In the genomic region with DNA sequence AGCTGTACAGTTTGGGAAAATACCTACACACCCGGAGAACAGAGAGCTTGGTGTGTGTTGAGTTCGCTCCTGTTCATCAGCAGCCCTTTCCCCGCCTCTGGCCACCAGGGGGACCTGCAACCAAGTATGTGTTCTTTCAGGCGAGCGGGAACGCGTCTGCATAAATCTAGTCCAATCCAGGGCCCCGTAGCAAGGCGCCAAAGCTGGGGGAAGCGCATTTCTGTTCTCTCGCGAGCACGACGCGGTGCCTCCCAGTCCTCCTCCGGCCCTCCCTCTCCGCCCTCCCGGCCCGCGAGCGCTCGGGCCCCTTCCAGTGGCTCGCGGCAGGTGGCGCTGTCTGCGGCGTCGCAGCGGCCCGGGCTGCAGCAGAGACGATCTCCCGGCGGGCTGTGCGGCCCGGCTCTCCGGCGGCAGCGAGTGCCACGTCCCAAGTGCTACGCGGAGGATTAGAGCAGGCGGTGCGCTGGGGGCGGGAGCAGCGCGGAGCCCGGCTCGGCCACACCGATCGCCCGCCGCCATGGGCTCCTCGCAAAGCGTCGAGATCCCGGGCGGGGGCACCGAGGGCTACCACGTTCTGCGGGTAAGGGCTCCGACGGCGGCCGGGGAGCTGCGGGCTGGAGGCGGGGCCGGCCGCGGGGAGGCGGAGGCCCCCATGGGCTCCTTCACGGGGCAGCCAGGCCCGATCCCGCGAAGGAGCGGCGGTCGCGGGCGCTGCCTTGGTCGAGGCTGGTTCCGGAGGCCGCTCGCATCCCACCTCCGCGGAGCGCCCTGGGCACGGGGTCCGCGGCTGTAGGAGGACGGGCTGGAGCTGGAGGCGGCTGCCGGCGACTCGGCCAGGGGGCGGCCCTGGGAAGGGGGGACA, we compare ENCODE assay signal across 1 cellular context.
TF ChIP-seq lines count a peak whose summit lies in the region.

A gene (plus strand): TSS at position 430 of the 862 bp plus-strand sequence. CDS start 88 bp downstream, at position 518.

TF ChIP-seq in H1, 55 proteins besides CTCF, POLR2A, EP300 and RAD21:
- TF ChIP-seq SP1 (IDR thresholded peaks at IDR 0.05; ENCODE audit: low read depth, low read length) (peak; percentile 61), CTBP2 (IDR thresholded peaks at IDR 0.05; ENCODE audit: borderline replicate concordance, insufficient read depth, insufficient read length, low read length) (peak; percentile 75), GABPA (IDR thresholded peaks at IDR 0.05; ENCODE audit: borderline replicate concordance, insufficient read depth, low read length) (no peak), GTF2F1 (IDR thresholded peaks at IDR 0.05; ENCODE audit: borderline replicate concordance, low read depth, low read length) (peak; percentile 55), TAF7 (optimal IDR thresholded peaks at IDR 0.05; ENCODE audit: borderline replicate concordance, low read depth, low read length) (peak; percentile 93), TAF1 (IDR thresholded peaks at IDR 0.05; ENCODE audit: low read depth, low read length) (peak; percentile 93), KDM1A (IDR thresholded peaks at IDR 0.05; ENCODE audit: borderline replicate concordance, low read length) (no peak; the same call in 1 of the 2 replicates), TEAD4 (IDR thresholded peaks at IDR 0.05; ENCODE audit: low read depth, low read length) (peak; percentile 66; the same call in 1 of the 2 replicates), YY1 (IDR thresholded peaks at IDR 0.05; ENCODE audit: low read depth, low read length) (0 out of 2 replicates have a peak, but pooled peaks have one; percentile 58), BRCA1 (IDR thresholded peaks at IDR 0.05; ENCODE audit: low read depth, low read length) (peak; percentile 85), SRF (IDR thresholded peaks at IDR 0.05; ENCODE audit: low read depth, low read length) (0 out of 2 replicates have a peak, but pooled peaks have one; percentile 4), NANOG (IDR thresholded peaks at IDR 0.05; ENCODE audit: insufficient read depth, low read depth, low read length, poor library complexity, severe bottlenecking) (peak; percentile 49), CHD2 (IDR thresholded peaks at IDR 0.05; ENCODE audit: low read length) (peak; percentile 96), EGR1 (IDR thresholded peaks at IDR 0.05; ENCODE audit: borderline replicate concordance, low read depth, low read length) (0 out of 2 replicates have a peak, but pooled peaks have one; percentile 17), JUN (IDR thresholded peaks at IDR 0.05; ENCODE audit: low read depth, low read length) (0 out of 2 replicates have a peak, but pooled peaks have one; percentile 55), POLR2AphosphoS5 (IDR thresholded peaks at IDR 0.05; ENCODE audit: low read depth, low read length) (peak; percentile 81), PHF8 (conservative IDR thresholded peaks at IDR 0.05; ENCODE audit: low read depth, low read length) (peak; percentile 94), TBP (IDR thresholded peaks at IDR 0.05; ENCODE audit: low read depth, low read length) (peak; percentile 73; the same call in 1 of the 2 replicates), CHD1 (IDR thresholded peaks at IDR 0.05; ENCODE audit: low read depth, low read length) (no peak), KDM4A (IDR thresholded peaks at IDR 0.05; ENCODE audit: low read depth, low read length, severe bottlenecking) (no peak), SP2 (IDR thresholded peaks at IDR 0.05; ENCODE audit: low read length) (no peak), HDAC6 (IDR thresholded peaks at IDR 0.05; ENCODE audit: low read depth, low read length) (no peak), BCL11A (IDR thresholded peaks at IDR 0.05; ENCODE audit: low read depth in 2 of 2, low read length in 2 of 2) (no peak), SP4 (IDR thresholded peaks at IDR 0.05; ENCODE audit: low read length) (peak; percentile 81; the same call in 1 of the 2 replicates), RBBP5 (IDR thresholded peaks at IDR 0.05; ENCODE audit: borderline replicate concordance, low read depth, low read length) (no peak), ASH2L (IDR thresholded peaks at IDR 0.05; ENCODE audit: low read length) (peak; percentile 92), SIN3A (conservative IDR thresholded peaks at IDR 0.05 in 1 of 2, IDR thresholded peaks at IDR 0.05 in 1 of 2; ENCODE audit: low read depth in 1 of 2, low read length in 2 of 2) (no peak; a peak in 1 of 4 replicates)
- TF ChIP-seq, protein P1, sequence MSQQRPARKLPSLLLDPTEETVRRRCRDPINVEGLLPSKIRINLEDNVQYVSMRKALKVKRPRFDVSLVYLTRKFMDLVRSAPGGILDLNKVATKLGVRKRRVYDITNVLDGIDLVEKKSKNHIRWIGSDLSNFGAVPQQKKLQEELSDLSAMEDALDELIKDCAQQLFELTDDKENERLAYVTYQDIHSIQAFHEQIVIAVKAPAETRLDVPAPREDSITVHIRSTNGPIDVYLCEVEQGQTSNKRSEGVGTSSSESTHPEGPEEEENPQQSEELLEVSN (IDR thresholded peaks at IDR 0.05): peak; percentile 96
- TF ChIP-seq, protein P2, sequence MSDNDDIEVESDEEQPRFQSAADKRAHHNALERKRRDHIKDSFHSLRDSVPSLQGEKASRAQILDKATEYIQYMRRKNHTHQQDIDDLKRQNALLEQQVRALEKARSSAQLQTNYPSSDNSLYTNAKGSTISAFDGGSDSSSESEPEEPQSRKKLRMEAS (IDR thresholded peaks at IDR 0.05): peak; percentile 90
- TF ChIP-seq, protein P3, sequence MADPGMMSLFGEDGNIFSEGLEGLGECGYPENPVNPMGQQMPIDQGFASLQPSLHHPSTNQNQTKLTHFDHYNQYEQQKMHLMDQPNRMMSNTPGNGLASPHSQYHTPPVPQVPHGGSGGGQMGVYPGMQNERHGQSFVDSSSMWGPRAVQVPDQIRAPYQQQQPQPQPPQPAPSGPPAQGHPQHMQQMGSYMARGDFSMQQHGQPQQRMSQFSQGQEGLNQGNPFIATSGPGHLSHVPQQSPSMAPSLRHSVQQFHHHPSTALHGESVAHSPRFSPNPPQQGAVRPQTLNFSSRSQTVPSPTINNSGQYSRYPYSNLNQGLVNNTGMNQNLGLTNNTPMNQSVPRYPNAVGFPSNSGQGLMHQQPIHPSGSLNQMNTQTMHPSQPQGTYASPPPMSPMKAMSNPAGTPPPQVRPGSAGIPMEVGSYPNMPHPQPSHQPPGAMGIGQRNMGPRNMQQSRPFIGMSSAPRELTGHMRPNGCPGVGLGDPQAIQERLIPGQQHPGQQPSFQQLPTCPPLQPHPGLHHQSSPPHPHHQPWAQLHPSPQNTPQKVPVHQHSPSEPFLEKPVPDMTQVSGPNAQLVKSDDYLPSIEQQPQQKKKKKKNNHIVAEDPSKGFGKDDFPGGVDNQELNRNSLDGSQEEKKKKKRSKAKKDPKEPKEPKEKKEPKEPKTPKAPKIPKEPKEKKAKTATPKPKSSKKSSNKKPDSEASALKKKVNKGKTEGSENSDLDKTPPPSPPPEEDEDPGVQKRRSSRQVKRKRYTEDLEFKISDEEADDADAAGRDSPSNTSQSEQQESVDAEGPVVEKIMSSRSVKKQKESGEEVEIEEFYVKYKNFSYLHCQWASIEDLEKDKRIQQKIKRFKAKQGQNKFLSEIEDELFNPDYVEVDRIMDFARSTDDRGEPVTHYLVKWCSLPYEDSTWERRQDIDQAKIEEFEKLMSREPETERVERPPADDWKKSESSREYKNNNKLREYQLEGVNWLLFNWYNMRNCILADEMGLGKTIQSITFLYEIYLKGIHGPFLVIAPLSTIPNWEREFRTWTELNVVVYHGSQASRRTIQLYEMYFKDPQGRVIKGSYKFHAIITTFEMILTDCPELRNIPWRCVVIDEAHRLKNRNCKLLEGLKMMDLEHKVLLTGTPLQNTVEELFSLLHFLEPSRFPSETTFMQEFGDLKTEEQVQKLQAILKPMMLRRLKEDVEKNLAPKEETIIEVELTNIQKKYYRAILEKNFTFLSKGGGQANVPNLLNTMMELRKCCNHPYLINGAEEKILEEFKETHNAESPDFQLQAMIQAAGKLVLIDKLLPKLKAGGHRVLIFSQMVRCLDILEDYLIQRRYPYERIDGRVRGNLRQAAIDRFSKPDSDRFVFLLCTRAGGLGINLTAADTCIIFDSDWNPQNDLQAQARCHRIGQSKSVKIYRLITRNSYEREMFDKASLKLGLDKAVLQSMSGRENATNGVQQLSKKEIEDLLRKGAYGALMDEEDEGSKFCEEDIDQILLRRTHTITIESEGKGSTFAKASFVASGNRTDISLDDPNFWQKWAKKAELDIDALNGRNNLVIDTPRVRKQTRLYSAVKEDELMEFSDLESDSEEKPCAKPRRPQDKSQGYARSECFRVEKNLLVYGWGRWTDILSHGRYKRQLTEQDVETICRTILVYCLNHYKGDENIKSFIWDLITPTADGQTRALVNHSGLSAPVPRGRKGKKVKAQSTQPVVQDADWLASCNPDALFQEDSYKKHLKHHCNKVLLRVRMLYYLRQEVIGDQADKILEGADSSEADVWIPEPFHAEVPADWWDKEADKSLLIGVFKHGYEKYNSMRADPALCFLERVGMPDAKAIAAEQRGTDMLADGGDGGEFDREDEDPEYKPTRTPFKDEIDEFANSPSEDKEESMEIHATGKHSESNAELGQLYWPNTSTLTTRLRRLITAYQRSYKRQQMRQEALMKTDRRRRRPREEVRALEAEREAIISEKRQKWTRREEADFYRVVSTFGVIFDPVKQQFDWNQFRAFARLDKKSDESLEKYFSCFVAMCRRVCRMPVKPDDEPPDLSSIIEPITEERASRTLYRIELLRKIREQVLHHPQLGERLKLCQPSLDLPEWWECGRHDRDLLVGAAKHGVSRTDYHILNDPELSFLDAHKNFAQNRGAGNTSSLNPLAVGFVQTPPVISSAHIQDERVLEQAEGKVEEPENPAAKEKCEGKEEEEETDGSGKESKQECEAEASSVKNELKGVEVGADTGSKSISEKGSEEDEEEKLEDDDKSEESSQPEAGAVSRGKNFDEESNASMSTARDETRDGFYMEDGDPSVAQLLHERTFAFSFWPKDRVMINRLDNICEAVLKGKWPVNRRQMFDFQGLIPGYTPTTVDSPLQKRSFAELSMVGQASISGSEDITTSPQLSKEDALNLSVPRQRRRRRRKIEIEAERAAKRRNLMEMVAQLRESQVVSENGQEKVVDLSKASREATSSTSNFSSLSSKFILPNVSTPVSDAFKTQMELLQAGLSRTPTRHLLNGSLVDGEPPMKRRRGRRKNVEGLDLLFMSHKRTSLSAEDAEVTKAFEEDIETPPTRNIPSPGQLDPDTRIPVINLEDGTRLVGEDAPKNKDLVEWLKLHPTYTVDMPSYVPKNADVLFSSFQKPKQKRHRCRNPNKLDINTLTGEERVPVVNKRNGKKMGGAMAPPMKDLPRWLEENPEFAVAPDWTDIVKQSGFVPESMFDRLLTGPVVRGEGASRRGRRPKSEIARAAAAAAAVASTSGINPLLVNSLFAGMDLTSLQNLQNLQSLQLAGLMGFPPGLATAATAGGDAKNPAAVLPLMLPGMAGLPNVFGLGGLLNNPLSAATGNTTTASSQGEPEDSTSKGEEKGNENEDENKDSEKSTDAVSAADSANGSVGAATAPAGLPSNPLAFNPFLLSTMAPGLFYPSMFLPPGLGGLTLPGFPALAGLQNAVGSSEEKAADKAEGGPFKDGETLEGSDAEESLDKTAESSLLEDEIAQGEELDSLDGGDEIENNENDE (IDR thresholded peaks at IDR 0.05; ENCODE audit: insufficient replicate concordance, low read length): peak; percentile 66
